ENCODE assay signal across 19 cellular contexts in genomic region chr2:192535956-192536685, GRCh38.
DNase-seq lines count a peak whose midpoint lies in the region; ATAC-seq and TF ChIP-seq lines count a peak whose summit lies in the region.
"Had no signal": no experiment of that assay in that cellular context is flagged by ENCODE, and none has a peak within 500 bp of the region (broad histone marks: within the 10 kb centered on the region; RNA-seq: fewer than 3 reads in every experiment).

No MANE protein-coding gene starts in this region.

- H3K9ac ChIP-seq in GM23248: no peak overlapping the region

- TF ChIP-seq CTCF in LNCaP clone FGC (IDR thresholded peaks at IDR 0.05; ENCODE audit: control insufficient read depth, extremely low read depth, insufficient read depth) (no peak), VCaP (conservative IDR thresholded peaks at IDR 0.05) (no peak), hepatocyte (IDR thresholded peaks at IDR 0.05; ENCODE audit: poor library complexity) (no peak)

- no peaks in the 10 kb centered on the region for H3K9me2 ChIP-seq in hepatocyte (replicated peaks; ENCODE audit: insufficient read depth)
- H3K9me2 ChIP-seq in GM23248 (ENCODE audit: insufficient read depth): no peaks in the 10 kb centered on the region

- no peak for ATAC-seq in HG03342 (IDR thresholded peaks at IDR 0.05; ENCODE audit: unreplicated experiment)
- ATAC-seq: K562, Panc1, Right ventricle myocardium inferior had no signal

- H4K20me1 ChIP-seq in hepatocyte (ENCODE audit: insufficient read depth, poor library complexity, severe bottlenecking) (no peaks in the 10 kb centered on the region), GM23248 (ENCODE audit: insufficient read depth) (no peaks in the 10 kb centered on the region)

- 21% methylated on average over 1 of the region's 1 CpG for WGBS in hepatocyte (ENCODE audit: low lambda C conversion rate, missing lambda C conversion rate)
- WGBS in GM23248 (ENCODE audit: low coverage in 1 of 2, low lambda C conversion rate in 2 of 2, missing lambda C conversion rate in 2 of 2), 2 experiments: 2 to 3% methylated on average over 1 of the region's 1 CpG

- DNase-seq in LNCaP clone FGC (ENCODE audit: low read depth) (peak; percentile 52), hepatocyte (ENCODE audit: low spot score) (no peak), GM23248 (no peak), GM03348 (ENCODE audit: low spot score) (no peak)
- DNase-seq in activated CD4-positive, alpha-beta T cell treated with anti-CD3 and anti-CD28 coated beads, Interleukin-2, amount 50 U/mL, for 1 hour: no peak
- DNase-seq: BE2C; Caco-2; CD4-positive, alpha-beta T cell; DMS153; EL; MV-4-11; NCI-H1417; NCI-H1930; NCI-H526 treated with DMSO at 0.1 percent for 48 hours had no signal

- no peaks in the 10 kb centered on the region for H3K9me3 ChIP-seq in hepatocyte (ENCODE audit: low read depth)
- H3K9me3 ChIP-seq in GM23248 (ENCODE audit: low read depth): no peaks in the 10 kb centered on the region
- H3K9me3 ChIP-seq: BE2C, Caco-2 had no signal

- H3K4me3 ChIP-seq in LNCaP clone FGC (ENCODE audit: low read depth, low read length) (no peak overlapping the region), hepatocyte (no peak overlapping the region), GM23248 (no peak overlapping the region)
- H3K4me3 ChIP-seq: K562 had no signal

- H3K27ac ChIP-seq in VCaP: peak overlapping the region; percentile 45
- no peak overlapping the region for H3K27ac ChIP-seq in hepatocyte
- H3K27ac ChIP-seq in GM23248: no peak overlapping the region

- H3K36me3 ChIP-seq in hepatocyte (replicated peaks; ENCODE audit: insufficient read depth, low read depth) (no peaks in the 10 kb centered on the region), GM23248 (ENCODE audit: low read depth) (no peaks in the 10 kb centered on the region)
- H3K36me3 ChIP-seq: BE2C had no signal

- H2AFZ ChIP-seq in hepatocyte (no peak overlapping the region), GM23248 (no peak overlapping the region)

- H3K79me2 ChIP-seq in hepatocyte (no peaks in the 10 kb centered on the region), GM23248 (ENCODE audit: insufficient read depth) (no peaks in the 10 kb centered on the region)

- in situ Hi-C loops in GM23248 (cut with MboI): no loop called here

- H3K4me1 ChIP-seq in hepatocyte (ENCODE audit: insufficient read depth): peaks cover 12% of the 10 kb centered on the region
- no peaks in the 10 kb centered on the region for H3K4me1 ChIP-seq in GM23248 (ENCODE audit: insufficient read depth)
- H3K4me1 ChIP-seq: BE2C had no signal

- H3K4me2 ChIP-seq in hepatocyte (peak overlapping the region; percentile 26), GM23248 (ENCODE audit: unreplicated experiment) (no peak overlapping the region)

- H3K27me3 ChIP-seq in hepatocyte (no peaks in the 10 kb centered on the region), GM23248 (replicated peaks; ENCODE audit: insufficient read depth) (no peaks in the 10 kb centered on the region)
- H3K27me3 ChIP-seq: BE2C had no signal

- H3F3A ChIP-seq in GM23248 (ENCODE audit: insufficient read depth): no peaks in the 10 kb centered on the region
